Comparison of ENCODE assay signal across 2 cellular contexts in genomic region chr4:74812056-74812455, GRCh38. TPM values are rescaled to one million over a fixed set of nuclear protein-coding genes. Genes with fewer than 3 reads are reported as not detected.
"Had no signal": no experiment of that assay in that cellular context is flagged by ENCODE, and none has a peak within 500 bp of the region (broad histone marks: within the 10 kb centered on the region; RNA-seq: fewer than 3 reads in every experiment).

No MANE protein-coding gene starts in this region.

RNA-seq across cellular contexts. Expression of gene BTC, which starts 17.7 kb away (rescaled TPM):
- polyA plus RNA-seq: naive thymus-derived CD8-positive, alpha-beta T cell; neural cell had no signal
